ENCODE assay signal across 8 cellular contexts in genomic region chr2:70861774-70862644, GRCh38. TPM values are rescaled to one million over a fixed set of nuclear protein-coding genes. Genes with fewer than 3 reads are reported as not detected.
DNase-seq lines count a peak whose midpoint lies in the region; ATAC-seq and TF ChIP-seq lines count a peak whose summit lies in the region.

No MANE protein-coding gene starts in this region.

- no peak for TF ChIP-seq POLR2A in right lobe of liver (IDR thresholded peaks at IDR 0.05)

- H3K9me3 ChIP-seq in right lobe of liver: no peaks in the 10 kb centered on the region

- no peaks in the 10 kb centered on the region for H3K36me3 ChIP-seq in right lobe of liver

- DNase-seq in DMS114 treated with DMSO at 0.1 percent for 48 hours (lab: John Stamatoyannopoulos, UW; ENCODE audit: unreplicated experiment) (peak; percentile 88), NCI-H69 (lab: John Stamatoyannopoulos, UW) (peak; percentile 62), dermis blood vessel endothelial cell (peak; percentile 88), right lobe of liver (peak; percentile 75 to 78 (median 76))
- peak; percentile 53 to 65 for DNase-seq in activated CD4-positive, alpha-beta T cell treated with anti-CD3 and anti-CD28 coated beads, Interleukin-2, amount 50 U/mL, for 24 hours (ENCODE audit: low read depth in 1 of 2, low spot score in 1 of 2)
- DNase-seq in stimulated activated CD4-positive, alpha-beta T cell treated with anti-CD3 and anti-CD28 coated beads, TNF-alpha, amount 100 ng/mL, for 24 hours (ENCODE audit: low read depth in 3 of 3): peak; percentile 51 to 72 (median 65)

- no peak overlapping the region for H3K27ac ChIP-seq in right lobe of liver

- H3K27me3 ChIP-seq in right lobe of liver: no peaks in the 10 kb centered on the region

- intact Hi-C loops in right lobe of liver (cut with DNase I): no loop called here

- 20% methylated on average over 21 of the region's 21 CpGs for WGBS in right lobe of liver (ENCODE audit: insufficient coverage, low coverage, low lambda C conversion rate, missing lambda C conversion rate)

- no peak overlapping the region for H3K4me3 ChIP-seq in right lobe of liver

- peak; percentile 69 for ATAC-seq in HG02885 (IDR thresholded peaks at IDR 0.05; ENCODE audit: poor library complexity, unreplicated experiment)
- ATAC-seq in right lobe of liver: peak; percentile 95 to 99 (median 97)
- no peak for ATAC-seq in GM18520 (IDR thresholded peaks at IDR 0.05; ENCODE audit: unreplicated experiment)

- peak; percentile 81 to 99 (median 96) for TF ChIP-seq CTCF in right lobe of liver (IDR thresholded peaks at IDR 0.05)

- H3K4me1 ChIP-seq in right lobe of liver: no peaks in the 10 kb centered on the region

RNA-seq across cellular contexts. Expression of gene CD207, which starts 26.4 kb away (rescaled TPM):
- total RNA-seq in dermis blood vessel endothelial cell: not detected in 2 replicates
- total RNA-seq in right lobe of liver: under 1 TPM in 1 of 6 experiments, not detected in 5; 0.16 TPM

RNA-seq across cellular contexts. Expression of gene VAX2, which starts 38.4 kb away (rescaled TPM):
- total RNA-seq in dermis blood vessel endothelial cell (0.17 TPM in 1 of 2 replicates, not detected in the other), right lobe of liver (not detected)

RNA-seq across cellular contexts. Expression of gene CLEC4F, which starts 41.6 kb away (rescaled TPM):
- total RNA-seq in dermis blood vessel endothelial cell (0.09 and 0.34 TPM in 2 replicates), right lobe of liver (not detected)
